24 cellular contexts compared by ENCODE assay signal in the genomic region with DNA sequence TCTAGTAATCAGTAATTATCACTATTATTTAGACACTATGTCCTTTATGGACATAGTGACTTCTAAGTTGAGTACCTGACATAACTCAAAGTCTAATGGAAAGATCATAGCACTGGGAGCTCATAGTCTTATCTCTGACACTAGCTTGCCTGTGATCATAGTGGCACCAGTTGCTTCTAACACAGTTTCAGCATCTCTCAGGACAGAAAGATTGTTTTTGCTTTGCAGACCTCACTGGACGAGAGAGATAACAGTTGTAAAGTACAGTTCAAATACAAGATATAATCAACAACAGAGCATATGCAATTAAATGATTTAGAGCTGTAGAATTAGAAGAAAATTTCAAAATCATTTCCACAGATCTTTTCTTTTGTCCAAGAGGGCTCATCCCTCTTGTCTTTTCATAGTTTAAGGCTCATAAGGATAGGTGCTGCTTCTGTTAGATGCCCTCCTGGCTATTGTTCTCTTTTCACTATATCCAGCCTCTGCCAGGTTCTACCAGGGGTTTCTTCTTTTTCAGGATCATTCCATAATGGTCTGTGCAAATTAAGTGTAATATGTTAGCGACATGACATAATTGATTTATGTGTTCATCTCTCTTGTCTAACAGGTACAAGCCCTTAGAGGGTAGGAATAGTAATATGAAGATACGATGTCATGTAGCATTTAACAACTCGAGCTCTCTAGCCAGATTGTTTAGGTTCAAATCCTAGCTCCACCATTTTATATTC.
"Had no signal": no experiment of that assay in that cellular context is flagged by ENCODE, and none has a peak within 500 bp of the region (broad histone marks: within the 10 kb centered on the region; RNA-seq: fewer than 3 reads in every experiment).

No MANE protein-coding gene starts in this region.

- H3K27me3 ChIP-seq: foreskin keratinocyte, hepatocyte, right lobe of liver, testis, tibial nerve, upper lobe of right lung had no signal

- H3K36me3 Mint-ChIP-seq: memory B cell; stimulated activated effector memory CD8-positive, alpha-beta T cell treated with anti-CD3 and anti-CD28 coated beads, Interleukin-12 subunit alpha, Interleukin-12 subunit beta, amount 100 ng/mL, for 72 hours had no signal

- FAIRE-seq: endometrium, kidney had no signal

- H3K4me3 ChIP-seq: coronary artery, hepatocyte, left ventricle myocardium inferior, lower lobe of right lung, prostate gland, right lobe of liver, testis, tibial nerve, upper lobe of right lung had no signal

- H3K4me1 Mint-ChIP-seq: memory B cell; stimulated activated effector memory CD8-positive, alpha-beta T cell treated with anti-CD3 and anti-CD28 coated beads, Interleukin-12 subunit alpha, Interleukin-12 subunit beta, amount 100 ng/mL, for 72 hours; stimulated activated naive CD8-positive, alpha-beta T cell treated with anti-CD3 and anti-CD28 coated beads, Interleukin-15, amount 100 ng/mL, for 72 hours had no signal

- H3K4me3 Mint-ChIP-seq: memory B cell; nephron; stimulated activated effector memory CD8-positive, alpha-beta T cell treated with anti-CD3 and anti-CD28 coated beads, Interleukin-12 subunit alpha, Interleukin-12 subunit beta, amount 100 ng/mL, for 72 hours; stimulated activated naive CD8-positive, alpha-beta T cell treated with anti-CD3 and anti-CD28 coated beads, Interleukin-15, amount 100 ng/mL, for 72 hours had no signal

- H3K36me3 ChIP-seq: left ventricle myocardium inferior, lower lobe of right lung, prostate gland, right lobe of liver, tibial nerve, upper lobe of right lung had no signal

- H3K27me3 Mint-ChIP-seq: memory B cell; stimulated activated naive CD8-positive, alpha-beta T cell treated with anti-CD3 and anti-CD28 coated beads, Interleukin-15, amount 100 ng/mL, for 72 hours had no signal

- H3K79me2 ChIP-seq: hepatocyte, parathyroid adenoma had no signal

- H3K9ac ChIP-seq: parathyroid adenoma had no signal

- DNase-seq: effector CD8-positive, alpha-beta T cell; foreskin keratinocyte; kidney; left cardiac atrium; left ventricle myocardium inferior; lower lobe of right lung; midbrain; occipital lobe; right lobe of liver; stimulated activated CD4-positive, alpha-beta T cell treated with anti-CD3 and anti-CD28 coated beads, Interleukin-4, amount 100 ng/mL, for 1 hour; stimulated activated CD8-positive, alpha-beta memory T cell treated with anti-CD3 and anti-CD28 coated beads, Interleukin-4, amount 100 ng/mL, for 48 hours; stimulated activated naive CD8-positive, alpha-beta T cell treated with anti-CD3 and anti-CD28 coated beads, Interleukin-15, amount 100 ng/mL, for 72 hours; testis; upper lobe of right lung had no signal

- ATAC-seq: foreskin keratinocyte; left cardiac atrium; lower lobe of right lung; right lobe of liver; stimulated activated effector memory CD8-positive, alpha-beta T cell treated with anti-CD3 and anti-CD28 coated beads, Interleukin-12 subunit alpha, Interleukin-12 subunit beta, amount 100 ng/mL, for 72 hours; stimulated activated naive CD8-positive, alpha-beta T cell treated with anti-CD3 and anti-CD28 coated beads, Interleukin-15, amount 100 ng/mL, for 72 hours; upper lobe of right lung had no signal

- H3K9me3 Mint-ChIP-seq: memory B cell, nephron had no signal

- H3K27ac ChIP-seq: coronary artery, epithelial cell of prostate, foreskin keratinocyte, hepatocyte, left ventricle myocardium inferior, lower lobe of right lung, parathyroid adenoma, prostate gland, right lobe of liver, testis, tibial nerve, upper lobe of right lung had no signal

- H2AFZ ChIP-seq: hepatocyte, parathyroid adenoma had no signal

- H3K4me1 ChIP-seq: foreskin keratinocyte, left ventricle myocardium inferior, lower lobe of right lung, parathyroid adenoma, prostate gland, right lobe of liver, testis, tibial nerve, upper lobe of right lung had no signal

- H3K27ac Mint-ChIP-seq: memory B cell; nephron; stimulated activated effector memory CD8-positive, alpha-beta T cell treated with anti-CD3 and anti-CD28 coated beads, Interleukin-12 subunit alpha, Interleukin-12 subunit beta, amount 100 ng/mL, for 72 hours; stimulated activated naive CD8-positive, alpha-beta T cell treated with anti-CD3 and anti-CD28 coated beads, Interleukin-15, amount 100 ng/mL, for 72 hours had no signal

- H3K9me3 ChIP-seq: lower lobe of right lung, prostate gland, right lobe of liver, testis, tibial nerve, upper lobe of right lung had no signal

- H3K4me2 ChIP-seq: hepatocyte had no signal
